8 cellular contexts compared by ENCODE assay signal in genomic region chr16:88030961-88031360, GRCh38.
DNase-seq lines count a peak whose midpoint lies in the region; ATAC-seq and TF ChIP-seq lines count a peak whose summit lies in the region.
"Not testable (repeated sequence)": the region's sequence is repeated elsewhere in the genome, so short reads cannot be mapped to it uniquely, and the experiment has no call there.

No MANE protein-coding gene starts in this region.

- not testable (repeated sequence) for H3K4me3 Mint-ChIP-seq in CD14-positive monocyte; H9; activated B cell treated with CpG ODN at 0.5 μM for 24 hours; activated naive CD4-positive, alpha-beta T cell treated with anti-CD3 and anti-CD28 coated beads, Interleukin-2, amount 50 U/mL, for 24 hours; memory B cell; naive B cell

- H4K5ac ChIP-seq in H9 (ENCODE audit: insufficient read length, low read depth, low read length), result not testable (repeated sequence)

- H2BK20ac ChIP-seq in H9 (ENCODE audit: low read depth, low read length, poor library complexity, severe bottlenecking), result not testable (repeated sequence)

- not testable (repeated sequence) for H3K36me3 ChIP-seq in stomach smooth muscle (ENCODE audit: control insufficient read depth in 2 of 2, insufficient read depth in 2 of 2, low read length in 2 of 2)

- intact Hi-C loops in CD14-positive monocyte (cut with micrococcal nuclease); activated B cell treated with CpG ODN at 0.5 μM for 24 hours (cut with micrococcal nuclease); cardiac septum (cut with DNase I): not testable (repeated sequence)

- not testable (repeated sequence) for H3K9me3 Mint-ChIP-seq in CD14-positive monocyte; H9; activated B cell treated with CpG ODN at 0.5 μM for 24 hours; activated naive CD4-positive, alpha-beta T cell treated with anti-CD3 and anti-CD28 coated beads, Interleukin-2, amount 50 U/mL, for 24 hours; memory B cell; naive B cell

- H4K91ac ChIP-seq in H9 (ENCODE audit: insufficient read length, low read depth, low read length), result not testable (repeated sequence)

- TF ChIP-seq CTCF in CD14-positive monocyte (IDR thresholded peaks at IDR 0.05); H9 (conservative IDR thresholded peaks at IDR 0.05); activated B cell treated with CpG ODN at 0.5 μM for 24 hours (IDR thresholded peaks at IDR 0.05): not testable (repeated sequence)

- not testable (repeated sequence) for H2BK120ac ChIP-seq in H9 (ENCODE audit: low read depth, low read length, poor library complexity, severe bottlenecking)

- H2BK15ac ChIP-seq in H9 (ENCODE audit: low read depth, low read length), result not testable (repeated sequence)

- H3K14ac ChIP-seq in H9 (ENCODE audit: insufficient read depth, low read length), result not testable (repeated sequence)

- H3K4me3 ChIP-seq in stomach smooth muscle (ENCODE audit: low read length in 2 of 2), result not testable (repeated sequence)

- H3K4me1 ChIP-seq in H9 (ENCODE audit: insufficient read depth, low read length); stomach smooth muscle (ENCODE audit: control insufficient read depth, insufficient read depth, low read length): not testable (repeated sequence)

- H3K27me3 Mint-ChIP-seq in CD14-positive monocyte (ENCODE audit: low read depth in 3 of 3); H9 (ENCODE audit: low read depth); activated B cell treated with CpG ODN at 0.5 μM for 24 hours; activated naive CD4-positive, alpha-beta T cell treated with anti-CD3 and anti-CD28 coated beads, Interleukin-2, amount 50 U/mL, for 24 hours; memory B cell; naive B cell: not testable (repeated sequence)

- no CpG with 5 or more reads among the region's 9 CpGs for WGBS in H9 (ENCODE audit: extremely low coverage, insufficient read length, low lambda C conversion rate)

- H3K9ac ChIP-seq in H9 (ENCODE audit: extremely low read depth, insufficient read length, low read length); stomach smooth muscle (ENCODE audit: low read length in 2 of 2): not testable (repeated sequence)

- CTCF ChIA-PET in activated B cell treated with CpG ODN at 0.5 μM for 24 hours (lab: Charles Lee), result not testable (repeated sequence)

- H2AK5ac ChIP-seq in H9 (ENCODE audit: insufficient read length, low read length), result not testable (repeated sequence)

- not testable (repeated sequence) for H4K8ac ChIP-seq in H9 (replicated peaks; ENCODE audit: insufficient read length, low read depth, low read length)

- H3K18ac ChIP-seq in H9 (ENCODE audit: insufficient read length, low read depth, low read length), result not testable (repeated sequence)

- not testable (repeated sequence) for H3K79me1 ChIP-seq in H9 (ENCODE audit: insufficient read depth, low read depth, low read length, poor library complexity, severe bottlenecking)

- H3K9me3 ChIP-seq in H9 (ENCODE audit: control insufficient read depth, low read depth, low read length); stomach smooth muscle (ENCODE audit: control insufficient read depth in 2 of 2, low read length in 2 of 2): not testable (repeated sequence)

- not testable (repeated sequence) for H3K23me2 ChIP-seq in H9 (ENCODE audit: insufficient read length, low read depth, low read length, poor library complexity, severe bottlenecking)

- H3K4me2 ChIP-seq in H9 (ENCODE audit: insufficient read depth, insufficient read length, low read length), result not testable (repeated sequence)

- H3K27ac ChIP-seq in H9 (ENCODE audit: insufficient read length, low read depth, low read length), result not testable (repeated sequence)
- peak overlapping the region; percentile 49 for H3K27ac ChIP-seq in stomach smooth muscle (ENCODE audit: low read length)

- DNase-seq in CD14-positive monocyte (ENCODE audit: low spot score) (peak; percentile 13), cardiac septum (ENCODE audit: low spot score) (peak; percentile 26)
- not testable (repeated sequence) for DNase-seq in H9; activated B cell treated with CpG ODN at 0.5 μM for 24 hours; memory B cell (ENCODE audit: low spot score in 2 of 2); naive B cell

- POLR2A ChIA-PET in activated B cell treated with CpG ODN at 0.5 μM for 24 hours (lab: Charles Lee), result not testable (repeated sequence)

- H2BK5ac ChIP-seq in H9 (ENCODE audit: insufficient read length, low read length), result not testable (repeated sequence)

- H3K27me3 ChIP-seq in H9 (ENCODE audit: insufficient read depth, low read length); stomach smooth muscle (ENCODE audit: control insufficient read depth in 1 of 2, insufficient read depth in 2 of 2, low read length in 2 of 2): not testable (repeated sequence)

- H3K4me1 Mint-ChIP-seq in CD14-positive monocyte; activated B cell treated with CpG ODN at 0.5 μM for 24 hours; activated naive CD4-positive, alpha-beta T cell treated with anti-CD3 and anti-CD28 coated beads, Interleukin-2, amount 50 U/mL, for 24 hours; memory B cell: not testable (repeated sequence)
- H3K4me1 Mint-ChIP-seq in H9 (peaks cover 26 to 36% of the 10 kb centered on the region in 2 experiments), naive B cell (peaks cover 0 to 12% (median 11%) of the 10 kb centered on the region in 3 donors)

- not testable (repeated sequence) for H3K27ac Mint-ChIP-seq in CD14-positive monocyte
- H3K27ac Mint-ChIP-seq in H9 (peak overlapping the region; percentile 26 to 62 (median 59); a peak in 5 of 7 replicates), activated B cell treated with CpG ODN at 0.5 μM for 24 hours (peak overlapping the region; percentile 41), memory B cell (peak overlapping the region; percentile 29), naive B cell (peak overlapping the region in 5 of 6 donors; percentile 19 to 86 (median 83))
- peak overlapping the region; percentile 23 for H3K27ac Mint-ChIP-seq in activated naive CD4-positive, alpha-beta T cell treated with anti-CD3 and anti-CD28 coated beads, Interleukin-2, amount 50 U/mL, for 24 hours

- not testable (repeated sequence) for H3K23ac ChIP-seq in H9 (ENCODE audit: insufficient read length, low read depth, low read length)

- not testable (repeated sequence) for H3K79me2 ChIP-seq in H9 (ENCODE audit: insufficient read depth, low read length)

- not testable (repeated sequence) for H4K20me1 ChIP-seq in H9 (ENCODE audit: control insufficient read depth, insufficient read depth, insufficient read length)

- not testable (repeated sequence) for ATAC-seq in activated B cell treated with CpG ODN at 0.5 μM for 24 hours (ENCODE audit: low read depth); memory B cell (ENCODE audit: low read depth); naive B cell (ENCODE audit: low read depth in 2 of 2)

- H3K4ac ChIP-seq in H9 (ENCODE audit: low read depth, low read length), result not testable (repeated sequence)

- not testable (repeated sequence) for H2BK12ac ChIP-seq in H9 (ENCODE audit: insufficient read length, low read depth, low read length)

- H2AFZ ChIP-seq in H9 (ENCODE audit: low read length), result not testable (repeated sequence)

- not testable (repeated sequence) for H3K56ac ChIP-seq in H9 (ENCODE audit: insufficient read length, low read depth, low read length)

- H3K36me3 Mint-ChIP-seq in CD14-positive monocyte (peaks cover 75 to 94% of the 10 kb centered on the region in 2 donors), H9 (ENCODE audit: insufficient read depth in 1 of 3, low read depth in 3 of 3) (peaks cover 15 to 38% (median 36%) of the 10 kb centered on the region in 3 experiments), activated B cell treated with CpG ODN at 0.5 μM for 24 hours (ENCODE audit: low read depth) (peaks cover 80% of the 10 kb centered on the region), memory B cell (peaks cover 24% of the 10 kb centered on the region), naive B cell (peaks cover 7 to 22% of the 10 kb centered on the region in 2 donors)
- H3K36me3 Mint-ChIP-seq in activated naive CD4-positive, alpha-beta T cell treated with anti-CD3 and anti-CD28 coated beads, Interleukin-2, amount 50 U/mL, for 24 hours, result not testable (repeated sequence)

- not testable (repeated sequence) for H3T11ph ChIP-seq in H9 (ENCODE audit: low read length)
